Comparison of ENCODE assay signal across 13 cellular contexts in genomic region chr19:55474269-55475265, GRCh38. TPM values are rescaled to one million over a fixed set of nuclear protein-coding genes. Genes with fewer than 3 reads are reported as not detected.
A peak's percentile ranks its signal among the peaks of the same experiment; 100 is the strongest.
DNase-seq lines count a peak whose midpoint lies in the region; ATAC-seq and TF ChIP-seq lines count a peak whose summit lies in the region.
"Had no signal": no experiment of that assay in that cellular context is flagged by ENCODE, and none has a peak within 500 bp of the region (broad histone marks: within the 10 kb centered on the region; RNA-seq: fewer than 3 reads in every experiment).

No MANE protein-coding gene starts in this region.

- POLR2A ChIA-PET in activated CD4-positive, alpha-beta T cell treated with anti-CD3 and anti-CD28 coated beads for 36 hours (lab: Charles Lee) = interaction anchor here (0.6 to 1.0 kb wide), 2 partner anchors 29 to 191 kb away, joined by 3 read pairs; partner anchors contain the start of gene BRSK1

- intact Hi-C loops in activated CD4-positive, alpha-beta T cell treated with anti-CD3 and anti-CD28 coated beads for 36 hours (cut with DNase I, micrococcal nuclease) = no loop called here

- CTCF ChIA-PET in activated CD4-positive, alpha-beta T cell treated with anti-CD3 and anti-CD28 coated beads for 36 hours (lab: Charles Lee) = interaction anchor here (1.2 to 1.5 kb wide), 2 partner anchors 11 to 164 kb away, joined by 3 read pairs; partner anchors contain the start of gene NAT14

- H3K27ac Mint-ChIP-seq in activated CD4-positive, alpha-beta T cell treated with anti-CD3 and anti-CD28 coated beads for 36 hours = no peak overlapping the region
- no peak overlapping the region for H3K27ac Mint-ChIP-seq in stimulated activated effector memory CD8-positive, alpha-beta T cell treated with anti-CD3 and anti-CD28 coated beads, Interleukin-12 subunit alpha, Interleukin-12 subunit beta, amount 100 ng/mL, for 72 hours

- H3K36me3 Mint-ChIP-seq in activated CD4-positive, alpha-beta T cell treated with anti-CD3 and anti-CD28 coated beads for 36 hours (ENCODE audit: low read depth) = peaks cover 5% of the 10 kb centered on the region
- H3K36me3 Mint-ChIP-seq in stimulated activated effector memory CD8-positive, alpha-beta T cell treated with anti-CD3 and anti-CD28 coated beads, Interleukin-12 subunit alpha, Interleukin-12 subunit beta, amount 100 ng/mL, for 72 hours = peaks cover 21% of the 10 kb centered on the region

- peak overlapping the region; percentile 87; the same call in 1 of the 2 replicates for H3K27ac ChIP-seq in VCaP

- peaks cover 27% of the 10 kb centered on the region for H3K4me1 Mint-ChIP-seq in activated CD4-positive, alpha-beta T cell treated with anti-CD3 and anti-CD28 coated beads for 36 hours
- peaks cover 27% of the 10 kb centered on the region for H3K4me1 Mint-ChIP-seq in stimulated activated effector memory CD8-positive, alpha-beta T cell treated with anti-CD3 and anti-CD28 coated beads, Interleukin-12 subunit alpha, Interleukin-12 subunit beta, amount 100 ng/mL, for 72 hours

- peak overlapping the region; percentile 84 for H3K4me3 Mint-ChIP-seq in activated CD4-positive, alpha-beta T cell treated with anti-CD3 and anti-CD28 coated beads for 36 hours
- H3K4me3 Mint-ChIP-seq in stimulated activated effector memory CD8-positive, alpha-beta T cell treated with anti-CD3 and anti-CD28 coated beads, Interleukin-12 subunit alpha, Interleukin-12 subunit beta, amount 100 ng/mL, for 72 hours = peak overlapping the region; percentile 85

- no peak for DNase-seq in activated CD4-positive, alpha-beta T cell treated with anti-CD3 and anti-CD28 coated beads for 36 hours
- DNase-seq in activated CD4-positive, alpha-beta T cell treated with anti-CD3 and anti-CD28 coated beads for 4 hours = no peak
- DNase-seq in fibroblast of villous mesenchyme (ENCODE audit: low read depth) (peak; percentile 54), NOMO-1 (lab: John Stamatoyannopoulos, UW; ENCODE audit: unreplicated experiment in 2 of 2) (no peak)
- no peak for DNase-seq in stimulated activated effector memory CD8-positive, alpha-beta T cell treated with anti-CD3 and anti-CD28 coated beads, Interleukin-12 subunit alpha, Interleukin-12 subunit beta, amount 100 ng/mL, for 72 hours (ENCODE audit: low spot score in 2 of 2)
- no peak for DNase-seq in stimulated activated CD4-positive, alpha-beta T cell treated with anti-CD3 and anti-CD28 coated beads, Interleukin-2, amount 100 ng/mL, for 48 hours
- DNase-seq: activated CD4-positive, alpha-beta T cell treated with anti-CD3 and anti-CD28 coated beads for 48 hours; NCI-H2029 treated with DMSO at 0.1 percent for 48 hours; psoas muscle had no signal

- ATAC-seq in activated CD4-positive, alpha-beta T cell treated with anti-CD3 and anti-CD28 coated beads for 36 hours = no peak
- ATAC-seq in stimulated activated effector memory CD8-positive, alpha-beta T cell treated with anti-CD3 and anti-CD28 coated beads, Interleukin-12 subunit alpha, Interleukin-12 subunit beta, amount 100 ng/mL, for 72 hours = no peak
- no peak for ATAC-seq in HG02763 (IDR thresholded peaks at IDR 0.05; ENCODE audit: unreplicated experiment)
- ATAC-seq: psoas muscle had no signal

- no peaks in the 10 kb centered on the region for H3K27me3 Mint-ChIP-seq in activated CD4-positive, alpha-beta T cell treated with anti-CD3 and anti-CD28 coated beads for 36 hours

- TF ChIP-seq CTCF in VCaP (conservative IDR thresholded peaks at IDR 0.05) = no peak
- TF ChIP-seq CTCF in fibroblast of villous mesenchyme (IDR thresholded peaks at IDR 0.05; ENCODE audit: insufficient read depth, low read depth, low read length) = no peak

- no peaks in the 10 kb centered on the region for H3K9me3 Mint-ChIP-seq in activated CD4-positive, alpha-beta T cell treated with anti-CD3 and anti-CD28 coated beads for 36 hours (ENCODE audit: low read depth)
- no peaks in the 10 kb centered on the region for H3K9me3 Mint-ChIP-seq in stimulated activated effector memory CD8-positive, alpha-beta T cell treated with anti-CD3 and anti-CD28 coated beads, Interleukin-12 subunit alpha, Interleukin-12 subunit beta, amount 100 ng/mL, for 72 hours

- H3K4me3 ChIP-seq in fibroblast of villous mesenchyme (ENCODE audit: low read depth, low read length) = no peak overlapping the region
- H3K4me3 ChIP-seq: adrenal gland had no signal

RNA-seq across cellular contexts. Expression of gene ZNF628, which starts 1.9 kb away (rescaled TPM):
- total RNA-seq in activated CD4-positive, alpha-beta T cell treated with anti-CD3 and anti-CD28 coated beads for 36 hours = 1 to 10 TPM; 5.6 to 6.8 TPM
- 0.86 and 2.6 TPM in 2 replicates for total RNA-seq in fibroblast of villous mesenchyme

RNA-seq across cellular contexts. Expression of gene C19orf85, which starts 10.0 kb away (rescaled TPM):
- not detected for total RNA-seq in activated CD4-positive, alpha-beta T cell treated with anti-CD3 and anti-CD28 coated beads for 36 hours
- not detected in 2 replicates for total RNA-seq in fibroblast of villous mesenchyme
- total RNA-seq: adrenal gland, endothelial cell of umbilical vein, psoas muscle had no signal

RNA-seq across cellular contexts. Expression of gene NAT14, which starts 10.4 kb away (rescaled TPM):
- 10 to 100 TPM in 1 of 2 experiments, 1 to 10 TPM in 1; 8.2 to 14.8 TPM for total RNA-seq in activated CD4-positive, alpha-beta T cell treated with anti-CD3 and anti-CD28 coated beads for 36 hours
- total RNA-seq in fibroblast of villous mesenchyme = 18.1 and 20.3 TPM in 2 replicates

RNA-seq across cellular contexts. Expression of gene ISOC2, which starts 13.1 kb away (rescaled TPM):
- total RNA-seq in activated CD4-positive, alpha-beta T cell treated with anti-CD3 and anti-CD28 coated beads for 36 hours = 10 to 100 TPM; 24.3 to 28.0 TPM
- total RNA-seq in fibroblast of villous mesenchyme = 57.9 and 74.4 TPM in 2 replicates

RNA-seq across cellular contexts. Expression of gene SSC5D, which starts 13.7 kb away (rescaled TPM):
- total RNA-seq in activated CD4-positive, alpha-beta T cell treated with anti-CD3 and anti-CD28 coated beads for 36 hours = under 1 TPM; 0.32 to 0.34 TPM
- 21.2 and 23.2 TPM in 2 replicates for total RNA-seq in fibroblast of villous mesenchyme
